Comparison of ENCODE assay signal across 2 cellular contexts in genomic region chr17:81673561-81674258, GRCh38.
TF ChIP-seq lines count a peak whose summit lies in the region.

No MANE protein-coding gene starts in this region.

TF ChIP-seq in IMR-90, 13 proteins besides CTCF, POLR2A, EP300 and RAD21:
- TF ChIP-seq MAFK (IDR thresholded peaks at IDR 0.05; ENCODE audit: low read depth, low read length) (no peak), RCOR1 (IDR thresholded peaks at IDR 0.05; ENCODE audit: insufficient replicate concordance, low read length) (no peak), BHLHE40 (IDR thresholded peaks at IDR 0.05; ENCODE audit: low read depth, low read length) (no peak)
TF ChIP-seq in IMR-90: peak in this region for 0.

TF ChIP-seq in WTC11, 78 proteins besides CTCF, POLR2A, EP300 and RAD21:
- TF ChIP-seq ATF1 (CRISPR knock-in tag; IDR thresholded peaks at IDR 0.05): no peak
- no peak for TF ChIP-seq SMAD3 (CRISPR knock-in tag; IDR thresholded peaks at IDR 0.05; ENCODE audit: borderline replicate concordance)
- no peak for TF ChIP-seq AFF4 (CRISPR knock-in tag; IDR thresholded peaks at IDR 0.05; ENCODE audit: borderline replicate concordance)
- no peak for TF ChIP-seq GTF2I (CRISPR knock-in tag; conservative IDR thresholded peaks at IDR 0.05)
- no peak for TF ChIP-seq E2F4 (CRISPR knock-in tag; IDR thresholded peaks at IDR 0.05; ENCODE audit: borderline replicate concordance, low read depth)
- no peak for TF ChIP-seq FOXP1 (CRISPR knock-in tag; IDR thresholded peaks at IDR 0.05; ENCODE audit: borderline replicate concordance)
- no peak for TF ChIP-seq NR2C2 (CRISPR knock-in tag; IDR thresholded peaks at IDR 0.05)
- TF ChIP-seq E2F5 (CRISPR knock-in tag; IDR thresholded peaks at IDR 0.05): no peak
- TF ChIP-seq ERG (CRISPR knock-in tag; IDR thresholded peaks at IDR 0.05): no peak
- TF ChIP-seq TEAD4 (CRISPR knock-in tag; IDR thresholded peaks at IDR 0.05): no peak
- no peak for TF ChIP-seq ARID4B (CRISPR knock-in tag; IDR thresholded peaks at IDR 0.05; ENCODE audit: borderline replicate concordance)
- TF ChIP-seq HMGXB4 (CRISPR knock-in tag; IDR thresholded peaks at IDR 0.05): no peak
- no peak for TF ChIP-seq PRRX2 (CRISPR knock-in tag; IDR thresholded peaks at IDR 0.05)
- no peak for TF ChIP-seq TCF7 (CRISPR knock-in tag; IDR thresholded peaks at IDR 0.05; ENCODE audit: low read depth)
- no peak for TF ChIP-seq ZNF416 (CRISPR knock-in tag; IDR thresholded peaks at IDR 0.05)
- TF ChIP-seq NR1H2 (CRISPR knock-in tag; IDR thresholded peaks at IDR 0.05): no peak
- TF ChIP-seq SMAD4 (CRISPR knock-in tag; IDR thresholded peaks at IDR 0.05): no peak
- TF ChIP-seq NR3C1 (CRISPR knock-in tag; conservative IDR thresholded peaks at IDR 0.05; ENCODE audit: low read depth): no peak
